In genomic region chr11:114163231-114163631, GRCh38 we compare ENCODE assay signal across 10 cellular contexts.
DNase-seq lines count a peak whose midpoint lies in the region; ATAC-seq and TF ChIP-seq lines count a peak whose summit lies in the region.
"Had no signal": no experiment of that assay in that cellular context is flagged by ENCODE, and none has a peak within 500 bp of the region (broad histone marks: within the 10 kb centered on the region; RNA-seq: fewer than 3 reads in every experiment).

No MANE protein-coding gene starts in this region.

- TF ChIP-seq CTCF in cardiac fibroblast (IDR thresholded peaks at IDR 0.05; ENCODE audit: low read depth, low read length) (no peak), mesothelial cell of epicardium (IDR thresholded peaks at IDR 0.05; ENCODE audit: unreplicated experiment) (no peak), tibial artery (IDR thresholded peaks at IDR 0.05) (no peak)

- peaks cover 10 to 27% (median 11%) of the 10 kb centered on the region in 3 donors for H3K36me3 ChIP-seq in tibial artery

- H3K27me3 ChIP-seq in tibial artery: no peaks in the 10 kb centered on the region

- H3K27ac Mint-ChIP-seq in mesothelial cell of epicardium: peak overlapping the region; percentile 71

- no peak for ATAC-seq in GM21528 (IDR thresholded peaks at IDR 0.05; ENCODE audit: low FRiP score, unreplicated experiment)
- ATAC-seq: activated T-cell treated with anti-CD3 and anti-CD28 coated beads, Interleukin-2, amount 50 U/mL, for 4 hours had no signal

- H3K4me3 Mint-ChIP-seq in mesothelial cell of epicardium: no peak overlapping the region
- H3K4me3 Mint-ChIP-seq: activated T-cell treated with anti-CD3 and anti-CD28 coated beads, Interleukin-2, amount 50 U/mL, for 4 hours had no signal

- intact Hi-C loops in tibial artery (cut with DNase I; ENCODE audit: low total_unique reads): loop anchor here (2.0 to 10.0 kb wide), 2 partner anchors 16 to 142 kb away; no protein-coding TSS in a partner anchor

- peak overlapping the region; percentile 94 to 95 for H3K27ac ChIP-seq in tibial artery

- H3K4me1 Mint-ChIP-seq in mesothelial cell of epicardium: peaks cover 79% of the 10 kb centered on the region

- no peaks in the 10 kb centered on the region for H3K9me3 ChIP-seq in tibial artery

- DNase-seq in NCI-H1105 (lab: John Stamatoyannopoulos, UW) (peak; percentile 46), NCI-H1105 treated with DMSO at 0.1 percent for 48 hours (lab: John Stamatoyannopoulos, UW) (no peak), cardiac fibroblast (ENCODE audit: low read depth in 2 of 2) (peak; percentile 94 to 96), mesothelial cell of epicardium (ENCODE audit: low spot score in 2 of 2, unreplicated experiment in 2 of 2) (no peak), tibial artery (peak in 1 of 2 donors; percentile 72), GM19238 (ENCODE audit: insufficient read length, low spot score) (no peak), D341Med (ENCODE audit: low spot score) (no peak)
- DNase-seq: activated T-cell treated with anti-CD3 and anti-CD28 coated beads, Interleukin-2, amount 50 U/mL, for 4 hours; RPMI8226 had no signal

- peaks cover 82% of the 10 kb centered on the region for H3K27me3 Mint-ChIP-seq in mesothelial cell of epicardium (ENCODE audit: low read depth)

- no peaks in the 10 kb centered on the region for H3K9me3 Mint-ChIP-seq in mesothelial cell of epicardium
- H3K9me3 Mint-ChIP-seq: activated T-cell treated with anti-CD3 and anti-CD28 coated beads, Interleukin-2, amount 50 U/mL, for 4 hours had no signal

- H3K4me3 ChIP-seq in cardiac fibroblast (replicated peaks in 1 of 2; ENCODE audit: low read depth in 2 of 2, low read length in 2 of 2): peak overlapping the region in 1 of 2 donors; percentile 11
- H3K4me3 ChIP-seq in tibial artery: peak overlapping the region in 1 of 2 donors; percentile 23

- peaks cover 14 to 97% (median 91%) of the 10 kb centered on the region in 4 donors for H3K4me1 ChIP-seq in tibial artery

- H3K36me3 Mint-ChIP-seq in mesothelial cell of epicardium: no peaks in the 10 kb centered on the region

Comparison
In these comparisons a context has a peak if more than half of its experiments do, and no peak if none do; other contexts are left out.
1. DNase-seq: peak in NCI-H1105 (single experiment) and cardiac fibroblast (2 of 2); none in NCI-H1105 treated with DMSO at 0.1 percent for 48 hours (single experiment), mesothelial cell of epicardium (0 of 2), GM19238 (single experiment) and D341Med (single experiment).